9 cellular contexts compared by ENCODE assay signal in the genomic region with DNA sequence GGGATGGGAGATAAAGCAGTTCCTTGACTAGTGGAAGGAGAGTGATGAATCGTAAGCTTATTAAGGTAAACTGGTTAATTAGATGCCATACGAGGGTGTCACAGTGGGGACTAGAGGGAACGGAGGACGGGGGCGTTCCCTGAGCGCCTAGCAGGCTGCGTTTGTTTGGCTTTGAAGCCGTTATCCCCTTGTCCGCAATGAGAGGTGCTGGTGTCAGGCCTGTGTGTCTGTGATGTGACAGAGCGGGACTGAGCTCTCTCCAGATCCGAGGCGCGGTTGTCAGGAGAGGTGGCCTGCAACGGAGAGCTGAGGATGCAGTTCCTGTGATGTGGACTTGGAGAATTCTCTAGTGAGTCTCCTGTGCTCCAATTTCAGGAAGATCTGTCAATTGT.
A peak's percentile ranks its signal among the peaks of the same experiment; 100 is the strongest.
DNase-seq lines count a peak whose midpoint lies in the region; ATAC-seq and TF ChIP-seq lines count a peak whose summit lies in the region.
"Had no signal": no experiment of that assay in that cellular context is flagged by ENCODE, and none has a peak within 500 bp of the region (broad histone marks: within the 10 kb centered on the region; RNA-seq: fewer than 3 reads in every experiment).

No MANE protein-coding gene starts in this region.

- no peaks in the 10 kb centered on the region for H3K27me3 ChIP-seq in tibial nerve
- H3K27me3 ChIP-seq: testis had no signal

- H3K36me3 Mint-ChIP-seq in activated CD4-positive, alpha-beta T cell treated with anti-CD3 and anti-CD28 coated beads, Interleukin-2, amount 10 ng/mL, durations not matched to agents 7 days and 5 days (ENCODE audit: low read depth) = no peaks in the 10 kb centered on the region
- H3K36me3 Mint-ChIP-seq in immature natural killer cell = peaks cover 0 to 8% (median 3%) of the 10 kb centered on the region in 3 donors

- WGBS in tibial nerve, 2 donors = 30 to 45% methylated on average over 14 of the region's 14 CpGs

- TF ChIP-seq CTCF in tibial nerve (IDR thresholded peaks at IDR 0.05) = no peak

- H3K9me3 ChIP-seq in tibial nerve = no peaks in the 10 kb centered on the region
- H3K9me3 ChIP-seq: testis had no signal

- POLR2A ChIA-PET in activated CD4-positive, alpha-beta T cell treated with anti-CD3 and anti-CD28 coated beads, Interleukin-2, amount 10 ng/mL, durations not matched to agents 7 days and 5 days (lab: Charles Lee) = no interaction called here

- peaks cover 2% of the 10 kb centered on the region for H3K4me1 Mint-ChIP-seq in activated CD4-positive, alpha-beta T cell treated with anti-CD3 and anti-CD28 coated beads, Interleukin-2, amount 10 ng/mL, durations not matched to agents 7 days and 5 days
- peaks cover 2 to 8% of the 10 kb centered on the region in 2 donors for H3K4me1 Mint-ChIP-seq in immature natural killer cell

- H3K27me3 Mint-ChIP-seq in activated CD4-positive, alpha-beta T cell treated with anti-CD3 and anti-CD28 coated beads, Interleukin-2, amount 10 ng/mL, durations not matched to agents 7 days and 5 days = peaks cover 57% of the 10 kb centered on the region
- H3K27me3 Mint-ChIP-seq in immature natural killer cell (ENCODE audit: low read depth in 3 of 3) = peaks cover 3 to 15% (median 13%) of the 10 kb centered on the region in 3 donors

- peaks cover 0 to 25% (median 5%) of the 10 kb centered on the region in 4 donors for H3K4me1 ChIP-seq in tibial nerve
- H3K4me1 ChIP-seq: testis had no signal

- H3K4me3 ChIP-seq in tibial nerve = peak overlapping the region; percentile 56 to 94 (median 66)

- no peaks in the 10 kb centered on the region for H3K36me3 ChIP-seq in tibial nerve

- TF ChIP-seq POLR2A in tibial nerve (IDR thresholded peaks at IDR 0.05) = no peak

- H3K27ac ChIP-seq in tibial nerve = peak overlapping the region in 2 of 4 donors; percentile 20 to 84

- H3K27ac Mint-ChIP-seq in activated CD4-positive, alpha-beta T cell treated with anti-CD3 and anti-CD28 coated beads, Interleukin-2, amount 10 ng/mL, durations not matched to agents 7 days and 5 days = no peak overlapping the region
- H3K27ac Mint-ChIP-seq in immature natural killer cell = no peak overlapping the region

- peaks cover 3% of the 10 kb centered on the region for H3K9me3 Mint-ChIP-seq in activated CD4-positive, alpha-beta T cell treated with anti-CD3 and anti-CD28 coated beads, Interleukin-2, amount 10 ng/mL, durations not matched to agents 7 days and 5 days
- peaks cover 0 to 11% (median 3%) of the 10 kb centered on the region in 6 donors for H3K9me3 Mint-ChIP-seq in immature natural killer cell

- ATAC-seq in GM21528 (IDR thresholded peaks at IDR 0.05; ENCODE audit: low FRiP score, unreplicated experiment) = no peak
- no peak for ATAC-seq in HG02840 (IDR thresholded peaks at IDR 0.05; ENCODE audit: low FRiP score, unreplicated experiment)

- no peak for TF ChIP-seq EP300 in tibial nerve (IDR thresholded peaks at IDR 0.05)

- H3K4me3 Mint-ChIP-seq in activated CD4-positive, alpha-beta T cell treated with anti-CD3 and anti-CD28 coated beads, Interleukin-2, amount 10 ng/mL, durations not matched to agents 7 days and 5 days = peak overlapping the region; percentile 27
- peak overlapping the region; percentile 26 to 76 (median 68) for H3K4me3 Mint-ChIP-seq in immature natural killer cell

- DNase-seq in activated CD4-positive, alpha-beta T cell treated with anti-CD3 and anti-CD28 coated beads, Interleukin-2, amount 10 ng/mL, durations not matched to agents 7 days and 5 days = no peak
- DNase-seq in activated CD4-positive, alpha-beta T cell treated with anti-CD3 and anti-CD28 coated beads, Interleukin-2, amount 50 U/mL, for 48 hours = no peak
- peak; percentile 17 for DNase-seq in astrocyte of the hippocampus (ENCODE audit: low read depth, low spot score)
- no peak for DNase-seq in immature natural killer cell
- DNase-seq in tibial nerve (ENCODE audit: low spot score in 2 of 2) = no peak
- no peak for DNase-seq in stimulated activated CD4-positive, alpha-beta T cell treated with anti-CD3 and anti-CD28 coated beads, Interleukin-12 subunit alpha, Interleukin-12 subunit beta, amount 100 ng/mL, for 4 hours
- DNase-seq: testis had no signal

- CTCF ChIA-PET in activated CD4-positive, alpha-beta T cell treated with anti-CD3 and anti-CD28 coated beads, Interleukin-2, amount 10 ng/mL, durations not matched to agents 7 days and 5 days (lab: Charles Lee) = no interaction called here
